ENCODE assay signal across 10 cellular contexts in genomic region chr14:49623941-49624806, GRCh38. TPM values are rescaled to one million over a fixed set of nuclear protein-coding genes. Genes with fewer than 3 reads are reported as not detected.
DNase-seq lines count a peak whose midpoint lies in the region; ATAC-seq and TF ChIP-seq lines count a peak whose summit lies in the region.
"Had no signal": no experiment of that assay in that cellular context is flagged by ENCODE, and none has a peak within 500 bp of the region (broad histone marks: within the 10 kb centered on the region; RNA-seq: fewer than 3 reads in every experiment).

No MANE protein-coding gene starts in this region.

- no peaks in the 10 kb centered on the region for H3K27me3 Mint-ChIP-seq in IgD-negative memory B cell
- H3K27me3 Mint-ChIP-seq in activated naive CD8-positive, alpha-beta T cell: no peaks in the 10 kb centered on the region

- H3K36me3 ChIP-seq in DOHH2 (ENCODE audit: control insufficient read depth, low read length) (peaks cover 80% of the 10 kb centered on the region), mucosa of descending colon (ENCODE audit: low read depth) (no peaks in the 10 kb centered on the region)

- H3K4me3 ChIP-seq in DOHH2 (ENCODE audit: low read length) (peak overlapping the region; percentile 94), mucosa of descending colon (no peak overlapping the region)
- H3K4me3 ChIP-seq: skin epidermis had no signal

- H3K36me3 Mint-ChIP-seq in IgD-negative memory B cell: peaks cover 6% of the 10 kb centered on the region
- peaks cover 3% of the 10 kb centered on the region for H3K36me3 Mint-ChIP-seq in activated naive CD8-positive, alpha-beta T cell

- peak in 1 of 3 donors; percentile 21 for DNase-seq in mucosa of descending colon
- DNase-seq in HUDEP-2 (lab: John Stamatoyannopoulos, UW; ENCODE audit: unreplicated experiment in 76 of 76): no peak
- no peak for DNase-seq in cardiac septum (ENCODE audit: low spot score)
- no peak for DNase-seq in NCI-H1930 (lab: John Stamatoyannopoulos, UW)
- DNase-seq in COR-L47 (lab: John Stamatoyannopoulos, UW): no peak
- DNase-seq: anterior cingulate cortex had no signal

- H3K27ac ChIP-seq in DOHH2 (ENCODE audit: low read depth, low read length): peak overlapping the region; percentile 39

- H3K4me1 ChIP-seq in DOHH2 (ENCODE audit: control insufficient read depth, low read length) (peaks cover 45% of the 10 kb centered on the region), mucosa of descending colon (ENCODE audit: low read depth) (peaks cover 31% of the 10 kb centered on the region)

- H3K4me3 Mint-ChIP-seq in IgD-negative memory B cell: peak overlapping the region; percentile 63 to 99 (median 92)
- H3K4me3 Mint-ChIP-seq in activated naive CD8-positive, alpha-beta T cell: peak overlapping the region; percentile 97

- ATAC-seq in mucosa of descending colon: peak; percentile 37

- peaks cover 29% of the 10 kb centered on the region; the same call in 1 of the 2 replicates for H4K20me1 ChIP-seq in DOHH2 (ENCODE audit: control insufficient read depth, insufficient read depth, low read depth, low read length)

- H3K9me3 ChIP-seq in DOHH2 (ENCODE audit: control insufficient read depth, insufficient read depth, low read length) (no peaks in the 10 kb centered on the region), mucosa of descending colon (no peaks in the 10 kb centered on the region)

- peak overlapping the region; percentile 85 for H3K4me2 ChIP-seq in DOHH2 (ENCODE audit: low read length)

- H3F3A ChIP-seq in DOHH2 (ENCODE audit: control insufficient read depth, insufficient read depth): peaks cover 37% of the 10 kb centered on the region

- H3K9me2 ChIP-seq in DOHH2 (replicated peaks; ENCODE audit: control insufficient read depth, low read length): no peaks in the 10 kb centered on the region

- no peaks in the 10 kb centered on the region for H3K27me3 ChIP-seq in DOHH2 (ENCODE audit: control insufficient read depth, low read length)

- intact Hi-C loops in mucosa of descending colon (cut with DNase I, micrococcal nuclease): no loop called here
- intact Hi-C loops in cardiac septum (cut with DNase I): no loop called here

- TF ChIP-seq CTCF in DOHH2 (IDR thresholded peaks at IDR 0.05; ENCODE audit: low read depth, low read length, poor library complexity, severe bottlenecking) (no peak), mucosa of descending colon (IDR thresholded peaks at IDR 0.05) (no peak)

- H3K9me3 Mint-ChIP-seq in IgD-negative memory B cell: no peaks in the 10 kb centered on the region
- H3K9me3 Mint-ChIP-seq in activated naive CD8-positive, alpha-beta T cell (ENCODE audit: low read depth): no peaks in the 10 kb centered on the region

- H3K27ac Mint-ChIP-seq in IgD-negative memory B cell: peak overlapping the region; percentile 78 to 86 (median 85)
- H3K27ac Mint-ChIP-seq in activated naive CD8-positive, alpha-beta T cell: peak overlapping the region; percentile 75

- H3K4me1 Mint-ChIP-seq in IgD-negative memory B cell: peaks cover 32 to 43% (median 37%) of the 10 kb centered on the region in 3 donors
- peaks cover 59% of the 10 kb centered on the region for H3K4me1 Mint-ChIP-seq in activated naive CD8-positive, alpha-beta T cell (ENCODE audit: low read depth)

- peaks cover 99% of the 10 kb centered on the region for H3K79me2 ChIP-seq in DOHH2 (ENCODE audit: control insufficient read depth, low read length)

RNA-seq across cellular contexts. Expression of gene MGAT2, which starts 3.6 kb away (rescaled TPM):
- polyA plus RNA-seq in IgD-negative memory B cell: 31.3 TPM
- total RNA-seq in mucosa of descending colon (10 to 100 TPM; 28.7 to 64.5 (median 34.6) TPM), cardiac septum (20.0 TPM)

RNA-seq across cellular contexts. Expression of gene RPL36AL, which starts 3.7 kb away (rescaled TPM):
- polyA plus RNA-seq in IgD-negative memory B cell: 504 TPM
- 100 to 1,000 TPM; 146 to 197 (median 178) TPM for total RNA-seq in mucosa of descending colon
- 135 TPM for total RNA-seq in cardiac septum

RNA-seq across cellular contexts. Expression of gene DNAAF2, which starts 10.9 kb away (rescaled TPM):
- polyA plus RNA-seq in IgD-negative memory B cell: 33.4 TPM
- 1 to 10 TPM; 6.6 to 8.8 (median 6.8) TPM for total RNA-seq in mucosa of descending colon
- 4.8 TPM for total RNA-seq in cardiac septum

RNA-seq across cellular contexts. Expression of gene LRR1, which starts 25.4 kb away (rescaled TPM):
- polyA plus RNA-seq in IgD-negative memory B cell: 10.1 TPM
- 10 to 100 TPM; 15.3 to 19.7 (median 17.5) TPM for total RNA-seq in mucosa of descending colon
- total RNA-seq in cardiac septum: 4.7 TPM

RNA-seq across cellular contexts. Expression of gene RPS29, which starts 38.0 kb away (rescaled TPM):
- 10,099 TPM for polyA plus RNA-seq in IgD-negative memory B cell
- 1,000 to 10,000 TPM; 1,102 to 1,301 (median 1,154) TPM for total RNA-seq in mucosa of descending colon
- total RNA-seq in cardiac septum: 612 TPM
